15 cellular contexts compared by ENCODE assay signal in genomic region chr5:240550-240949, GRCh38. TPM values are rescaled to one million over a fixed set of nuclear protein-coding genes. Genes with fewer than 3 reads are reported as not detected.
"Had no signal": no experiment of that assay in that cellular context is flagged by ENCODE, and none has a peak within 500 bp of the region (broad histone marks: within the 10 kb centered on the region; RNA-seq: fewer than 3 reads in every experiment).

No MANE protein-coding gene starts in this region.

RNA-seq across cellular contexts. Expression of gene LRRC14B, which starts 49.3 kb away (rescaled TPM):
- total RNA-seq: activated CD4-positive, alpha-beta memory T cell treated with anti-CD3 and anti-CD28 coated beads, Interleukin-2, amount 10 ng/mL, durations not matched to agents 7 days and 5 days; activated CD8-positive, alpha-beta memory T cell treated with anti-CD3 and anti-CD28 coated beads, Interleukin-2, amount 10 ng/mL, durations not matched to agents 7 days and 5 days; activated CD8-positive, alpha-beta T cell treated with anti-CD3 and anti-CD28 coated beads, Interleukin-2, amount 10 ng/mL, durations not matched to agents 7 days and 5 days; activated naive CD4-positive, alpha-beta T cell treated with anti-CD3 and anti-CD28 coated beads for 36 hours; activated T-helper 1 cell treated with anti-CD3 and anti-CD28 coated beads, Interleukin-12 subunit alpha, Interleukin-12 subunit beta, Interleukin-2, Interleukin-4 antibody, amounts not matched to agents 30 ng/mL and 10 ng/mL and 1 ng/mL, durations not matched to agents 14 hours and 24 hours and 36 hours; activated T-helper 17 cell treated with anti-CD3 and anti-CD28 coated beads, Interleukin-2, amount 50 U/mL, for 72 hours; adrenal gland; aorta; astrocyte; body of pancreas; T-cell; T-helper 1 cell treated with Interleukin-12 subunit alpha and Interleukin-12 subunit beta and Interleukin-4 antibody, amounts not matched to agents 30 ng/mL and 1 ng/mL, for 36 hours; T-helper 17 cell; T-helper 2 cell treated with Interferon-gamma antibody and Interleukin-4, amounts not matched to agents 100 ng/mL and 5 ng/mL, for 36 hours; WTC11 had no signal
- polyA plus RNA-seq: adrenal gland, aorta had no signal
